ENCODE assay signal across 22 cellular contexts in genomic region chr13:40680659-40681323, GRCh38. TPM values are rescaled to one million over a fixed set of nuclear protein-coding genes. Genes with fewer than 3 reads are reported as not detected.
DNase-seq lines count a peak whose midpoint lies in the region; ATAC-seq, FAIRE-seq and TF ChIP-seq lines count a peak whose summit lies in the region.
"Had no signal": no experiment of that assay in that cellular context is flagged by ENCODE, and none has a peak within 500 bp of the region (broad histone marks: within the 10 kb centered on the region; RNA-seq: fewer than 3 reads in every experiment).

No MANE protein-coding gene starts in this region.

- peak overlapping the region; percentile 64; the same call in 1 of the 2 replicates for H2BK5ac ChIP-seq in H1 (ENCODE audit: low read depth, low read length)

- peak overlapping the region; percentile 68 for H4K5ac ChIP-seq in H1 (ENCODE audit: insufficient read length, low read depth, low read length)

- no peaks in the 10 kb centered on the region; the same call in 1 of the 2 replicates for H3F3A ChIP-seq in GM23338 (replicated peaks; ENCODE audit: low read depth)

- CTCF ChIA-PET in H1 (lab: Charles Lee; ENCODE audit: partially characterized antibody), result interaction anchor here (0.7 to 8.2 kb wide), 8 partner anchors 12 to 738 kb away, joined by 3 to 74 read pairs (median 3); no protein-coding TSS in a partner anchor

- H2BK12ac ChIP-seq in H1 (ENCODE audit: low read depth, low read length), result peak overlapping the region; percentile 93

- H3K9ac ChIP-seq in HUES6 (ENCODE audit: low read length) (peak overlapping the region; percentile 3), H1 (replicated peaks in 1 of 4; ENCODE audit: extremely low read depth in 1 of 4, low read depth in 3 of 4, low read length in 3 of 4) (no peak overlapping the region)
- H3K9ac ChIP-seq: BLaER1 treated with 17β-estradiol and CSF1 and Interleukin-3, amounts not matched to agents 10 nM and 100 nM had no signal

- H3K27me3 ChIP-seq in GM23338 (ENCODE audit: insufficient read depth) (no peaks in the 10 kb centered on the region), HUES6 (ENCODE audit: control insufficient read depth, insufficient read depth, low read length) (no peaks in the 10 kb centered on the region), H1 (replicated peaks in 1 of 4; ENCODE audit: control insufficient read depth in 3 of 4, extremely low read depth in 1 of 4, insufficient read depth in 3 of 4, low read length in 3 of 4) (no peaks in the 10 kb centered on the region)
- H3K27me3 ChIP-seq: BLaER1 treated with 17β-estradiol and CSF1 and Interleukin-3, amounts not matched to agents 10 nM and 100 nM; brain microvascular endothelial cell; dorsolateral prefrontal cortex; pancreas; right atrium auricular region had no signal

- no peak overlapping the region for H2AK5ac ChIP-seq in H1 (ENCODE audit: low read depth, low read length)

- H3K36me3 ChIP-seq in GM23338 (ENCODE audit: insufficient read depth), result no peaks in the 10 kb centered on the region
- H3K36me3 ChIP-seq in HUES6 (ENCODE audit: control insufficient read depth, insufficient read depth, low read length), result no peaks in the 10 kb centered on the region
- H3K36me3 ChIP-seq in H1 (ENCODE audit: control insufficient read depth in 2 of 4, insufficient read depth in 4 of 4, low read length in 3 of 4), result no peaks in the 10 kb centered on the region
- H3K36me3 ChIP-seq: BLaER1 treated with 17β-estradiol and CSF1 and Interleukin-3, amounts not matched to agents 10 nM and 100 nM; brain microvascular endothelial cell; pancreas; right atrium auricular region had no signal

- H3K18ac ChIP-seq in H1 (ENCODE audit: extremely low read depth, low read length), result peak overlapping the region; percentile 81; the same call in 1 of the 2 replicates

- H4K20me1 ChIP-seq in GM23338 (replicated peaks; ENCODE audit: insufficient read depth), result no peaks in the 10 kb centered on the region
- H4K20me1 ChIP-seq in H1 (replicated peaks in 1 of 2; ENCODE audit: control insufficient read depth in 1 of 2, insufficient read depth in 2 of 2, low read length in 2 of 2), result no peaks in the 10 kb centered on the region
- H4K20me1 ChIP-seq: BLaER1 treated with 17β-estradiol and CSF1 and Interleukin-3, amounts not matched to agents 10 nM and 100 nM had no signal

- H3K4me1 ChIP-seq in GM23338 (ENCODE audit: insufficient read depth) (peaks cover 25% of the 10 kb centered on the region), HUES6 (ENCODE audit: control insufficient read depth, insufficient read depth, low read length) (peaks cover 30% of the 10 kb centered on the region), H1 (replicated peaks in 1 of 4; ENCODE audit: control insufficient read depth in 3 of 4, insufficient read depth in 4 of 4, low read length in 3 of 4) (peaks cover 12 to 15% (median 14%) of the 10 kb centered on the region in 4 experiments)

- no peak overlapping the region for H4K8ac ChIP-seq in H1 (ENCODE audit: extremely low read depth, insufficient read depth, low read length)

- H3K23me2 ChIP-seq in H1 (ENCODE audit: low read depth, low read length), result peaks cover 3% of the 10 kb centered on the region

- DNase-seq in GM23338 (ENCODE audit: low spot score) (peak; percentile 78), H1 (ENCODE audit: low read depth in 1 of 2, low spot score in 2 of 2) (peak; percentile 68 to 85), islet precursor cell (peak; percentile 61)
- no peak for DNase-seq in activated T-cell treated with anti-CD3 and anti-CD28 coated beads, Interleukin-2, amount 50 U/mL, for 4 hours
- DNase-seq: activated CD4-positive, alpha-beta T cell treated with anti-CD3 and anti-CD28 coated beads for 48 hours; activated naive CD4-positive, alpha-beta T cell treated with anti-CD3 and anti-CD28 coated beads for 36 hours; activated T-cell treated with anti-CD3 and anti-CD28 coated beads, Interleukin-2, amount 50 U/mL, for 24 hours; brain microvascular endothelial cell; dorsolateral prefrontal cortex; GOT3; NCI-H1436 treated with DMSO at 0.1 percent for 48 hours; NCI-H526; nephron progenitor cell; pancreas had no signal

- peak overlapping the region; percentile 80 for H2BK120ac ChIP-seq in H1 (replicated peaks; ENCODE audit: low read depth, low read length)

- peak overlapping the region; percentile 77 for H2BK20ac ChIP-seq in H1 (ENCODE audit: low read length)

- H3K4me2 ChIP-seq in GM23338 (peak overlapping the region; percentile 75), H1 (ENCODE audit: insufficient read depth in 1 of 2, low read depth in 2 of 2, low read length in 2 of 2) (peak overlapping the region; percentile 66 to 88)

- no peaks in the 10 kb centered on the region for H3K79me1 ChIP-seq in H1 (ENCODE audit: low read depth, low read length)

- no peaks in the 10 kb centered on the region for H3K79me2 ChIP-seq in GM23338 (replicated peaks; ENCODE audit: insufficient read depth)
- H3K79me2 ChIP-seq in H1 (ENCODE audit: control insufficient read depth in 1 of 2, insufficient read depth in 2 of 2, low read length in 2 of 2), result no peaks in the 10 kb centered on the region

- peak in 1 of 2 experiments; percentile 91; a peak in 1 of 3 replicates for TF ChIP-seq EP300 in H1 (IDR thresholded peaks at IDR 0.05; ENCODE audit: borderline replicate concordance in 1 of 2, low read depth in 2 of 2, low read length in 2 of 2)

- no peak overlapping the region for H3K14ac ChIP-seq in H1 (ENCODE audit: insufficient read length)

- peaks cover 18% of the 10 kb centered on the region for H3K27me3 Mint-ChIP-seq in GM23338 (ENCODE audit: insufficient read depth, low read depth, poor library complexity)
- no peaks in the 10 kb centered on the region for H3K27me3 Mint-ChIP-seq in activated T-cell treated with anti-CD3 and anti-CD28 coated beads, Interleukin-2, amount 50 U/mL, for 4 hours (ENCODE audit: low read depth)
- H3K27me3 Mint-ChIP-seq: activated T-cell treated with anti-CD3 and anti-CD28 coated beads, Interleukin-2, amount 50 U/mL, for 24 hours; type B pancreatic cell had no signal

- 0 out of 3 replicates have a peak, but pooled peaks cover 5% of the 10 kb centered on the region for H3K36me3 Mint-ChIP-seq in GM23338 (ENCODE audit: low read depth)
- H3K36me3 Mint-ChIP-seq in activated T-cell treated with anti-CD3 and anti-CD28 coated beads, Interleukin-2, amount 50 U/mL, for 4 hours (ENCODE audit: insufficient read depth), result no peaks in the 10 kb centered on the region
- H3K36me3 Mint-ChIP-seq: type B pancreatic cell had no signal

- no peaks in the 10 kb centered on the region for H3K9me3 ChIP-seq in HUES6 (ENCODE audit: control insufficient read depth, insufficient read depth, low read depth, low read length)
- H3K9me3 ChIP-seq in H1 (ENCODE audit: insufficient read depth in 2 of 2, low read depth in 1 of 2, low read length in 1 of 2), result no peaks in the 10 kb centered on the region
- H3K9me3 ChIP-seq: BLaER1 treated with 17β-estradiol and CSF1 and Interleukin-3, amounts not matched to agents 10 nM and 100 nM; pancreas; right atrium auricular region had no signal

- H3K56ac ChIP-seq in H1 (replicated peaks; ENCODE audit: insufficient read length, low read depth, low read length), result peak overlapping the region; percentile 20

- POLR2A ChIA-PET in H1 (lab: Charles Lee; ENCODE audit: partially characterized antibody), result interaction anchor here (0.6 to 2.1 kb wide), 8 partner anchors 10 to 98 kb away, joined by 3 to 8 read pairs (median 4); no protein-coding TSS in a partner anchor

- TF ChIP-seq CTCF in GM23338 (conservative IDR thresholded peaks at IDR 0.05; ENCODE audit: low read depth in 2 of 2), result no peak
- no peak for TF ChIP-seq CTCF in H1 (IDR thresholded peaks at IDR 0.05; ENCODE audit: control extremely low read depth in 1 of 3, insufficient read depth in 1 of 3, low read depth in 1 of 3, low read length in 3 of 3)

- no peak overlapping the region; the same call in 1 of the 2 replicates for H2BK15ac ChIP-seq in H1 (ENCODE audit: low read length)

- 0 out of 3 replicates have a peak, but pooled peaks cover 5% of the 10 kb centered on the region for H3K9me3 Mint-ChIP-seq in GM23338
- H3K9me3 Mint-ChIP-seq in activated T-cell treated with anti-CD3 and anti-CD28 coated beads, Interleukin-2, amount 50 U/mL, for 4 hours, result no peaks in the 10 kb centered on the region
- H3K9me3 Mint-ChIP-seq: activated naive CD4-positive, alpha-beta T cell treated with anti-CD3 and anti-CD28 coated beads for 36 hours; activated T-cell treated with anti-CD3 and anti-CD28 coated beads, Interleukin-2, amount 50 U/mL, for 24 hours; nephron progenitor cell; T-helper 2 cell treated with Interferon-gamma antibody and Interleukin-4, amounts not matched to agents 5 μg/mL and 100 μg/mL, for 36 hours had no signal

- H3K27ac Mint-ChIP-seq in GM23338, result peak overlapping the region; percentile 92
- H3K27ac Mint-ChIP-seq: activated naive CD4-positive, alpha-beta T cell treated with anti-CD3 and anti-CD28 coated beads for 36 hours; activated T-cell treated with anti-CD3 and anti-CD28 coated beads, Interleukin-2, amount 50 U/mL, for 24 hours; nephron progenitor cell; T-helper 2 cell treated with Interferon-gamma antibody and Interleukin-4, amounts not matched to agents 5 μg/mL and 100 μg/mL, for 36 hours; type B pancreatic cell had no signal

- H3K4me1 Mint-ChIP-seq in GM23338, result peaks cover 35% of the 10 kb centered on the region
- H3K4me1 Mint-ChIP-seq in activated T-cell treated with anti-CD3 and anti-CD28 coated beads, Interleukin-2, amount 50 U/mL, for 4 hours (ENCODE audit: low read depth), result peaks cover 12% of the 10 kb centered on the region

- TF ChIP-seq RAD21 in H1 (IDR thresholded peaks at IDR 0.05 in 1 of 2, conservative IDR thresholded peaks at IDR 0.05 in 1 of 2; ENCODE audit: low read depth in 2 of 2, low read length in 2 of 2), result no peak; a peak in 1 of 4 replicates

- H3K4me3 ChIP-seq in GM23338 (peak overlapping the region; percentile 43), HUES6 (ENCODE audit: low read depth, low read length) (peak overlapping the region; percentile 40), H1 (ENCODE audit: extremely low read depth in 1 of 4, insufficient read depth in 2 of 4, low read depth in 3 of 4, low read length in 4 of 4) (peak overlapping the region; percentile 2 to 38 (median 26); a peak in 7 of 8 replicates)
- H3K4me3 ChIP-seq: BLaER1 treated with 17β-estradiol and CSF1 and Interleukin-3, amounts not matched to agents 10 nM and 100 nM; dorsolateral prefrontal cortex; pancreas; right atrium auricular region had no signal

- 3% methylated on average over 7 of the region's 7 CpGs; no CpG with 5 or more reads in 1 of the 2 experiments for WGBS in H1 (ENCODE audit: extremely low coverage in 1 of 2, insufficient coverage in 1 of 2, insufficient read length in 1 of 2, insufficient replicate concordance in 2 of 2, low coverage in 1 of 2, low lambda C conversion rate in 2 of 2, missing lambda C conversion rate in 1 of 2), 2 experiments

- TF ChIP-seq POLR2A in H1 (IDR thresholded peaks at IDR 0.05; ENCODE audit: control extremely low read depth in 1 of 2, low read depth in 2 of 2, low read length in 2 of 2), result no peak; a peak in 1 of 3 replicates

- H3K23ac ChIP-seq in H1 (ENCODE audit: insufficient read length), result no peak overlapping the region

- H3K4ac ChIP-seq in H1 (replicated peaks; ENCODE audit: insufficient read length, low read depth, low read length), result peak overlapping the region; percentile 69

- peak; percentile 83 for ATAC-seq in GM23338
- no peak for ATAC-seq in HG02571 (IDR thresholded peaks at IDR 0.05; ENCODE audit: unreplicated experiment)
- ATAC-seq in HG02884 (IDR thresholded peaks at IDR 0.05; ENCODE audit: unreplicated experiment), result no peak
- ATAC-seq in activated T-cell treated with anti-CD3 and anti-CD28 coated beads, Interleukin-2, amount 50 U/mL, for 4 hours, result no peak

- H3K4me3 Mint-ChIP-seq in GM23338, result peak overlapping the region; percentile 57
- H3K4me3 Mint-ChIP-seq in activated T-cell treated with anti-CD3 and anti-CD28 coated beads, Interleukin-2, amount 50 U/mL, for 4 hours, result no peak overlapping the region
- H3K4me3 Mint-ChIP-seq: activated naive CD4-positive, alpha-beta T cell treated with anti-CD3 and anti-CD28 coated beads for 36 hours; activated T-cell treated with anti-CD3 and anti-CD28 coated beads, Interleukin-2, amount 50 U/mL, for 24 hours; nephron progenitor cell; T-helper 2 cell treated with Interferon-gamma antibody and Interleukin-4, amounts not matched to agents 5 μg/mL and 100 μg/mL, for 36 hours; type B pancreatic cell had no signal

- H4K91ac ChIP-seq in H1 (replicated peaks; ENCODE audit: insufficient read length, low read length), result peak overlapping the region; percentile 56

- H3K27ac ChIP-seq in GM23338 (ENCODE audit: low read depth), result peak overlapping the region; percentile 91
- H3K27ac ChIP-seq in HUES6 (ENCODE audit: low read depth, low read length), result peak overlapping the region; percentile 59; the same call in 1 of the 2 replicates
- 0 out of 2 replicates have a peak overlapping the region, but pooled peaks have one; percentile 22 for H3K27ac ChIP-seq in H1 (ENCODE audit: low read depth, low read length)
- H3K27ac ChIP-seq: BLaER1 treated with 17β-estradiol and CSF1 and Interleukin-3, amounts not matched to agents 10 nM and 100 nM; brain microvascular endothelial cell; dorsolateral prefrontal cortex; pancreas; right atrium auricular region; VCaP had no signal

- FAIRE-seq in H1 (lab: Jason Lieb, UNC), result peak; percentile 90
- FAIRE-seq: pancreas had no signal

- no peak overlapping the region for H2AFZ ChIP-seq in GM23338
- H2AFZ ChIP-seq in H1 (ENCODE audit: low read length), result no peak overlapping the region

- H3K9me2 ChIP-seq in GM23338 (ENCODE audit: insufficient read depth), result no peaks in the 10 kb centered on the region

RNA-seq across cellular contexts. Expression of gene FOXO1, which starts 14.3 kb away (rescaled TPM):
- total RNA-seq in GM23338 (2014; rRNA removed; shearing (Covaris generic)), result 66.2 and 68.0 TPM in 2 replicates
- polyA plus RNA-seq in GM23338 (2016; fragmentation: Nextera tagmentation; extraction: Ambion mirVana), result 32.1 and 32.4 TPM in 2 replicates
- total RNA-seq in H1 (2021; fragmentation: NEBNext Ultra II Directional; extraction: Animal tissue kit (Norgen Biotek cat#: 25700)), result 56.1 and 56.9 TPM in 2 replicates
- 35.3 and 36.5 TPM in 2 replicates for polyA plus RNA-seq in H1 (2011; rRNA removed)
- polyA plus RNA-seq in H1 (2011; cell fraction: cytosol; rRNA removed), result 19.0 TPM
- 33.2 TPM for polyA plus RNA-seq in H1 (2011; cell fraction: nucleus; rRNA removed)
- 27.6 to 34.4 TPM (median 33.7 TPM) in 4 replicates for polyA plus RNA-seq in H1 (2012, experiment 1 of 2)
- polyA plus RNA-seq in H1 (2012, experiment 2 of 2), result 5.8 TPM
- polyA plus RNA-seq in H1 (2013, experiment 1 of 2), result 19.9 TPM
- 18.7 TPM for polyA plus RNA-seq in H1 (2013, experiment 2 of 2)
- 112 and 122 TPM in 2 replicates for polyA minus RNA-seq in H1 (2011; rRNA and poly(A)+ RNA removed)
- polyA minus RNA-seq in H1 (2011; cell fraction: cytosol; rRNA and poly(A)+ RNA removed), result 50.3 TPM
- polyA minus RNA-seq in H1 (2011; cell fraction: nucleus; rRNA and poly(A)+ RNA removed), result 66.2 TPM
- total RNA-seq in activated T-cell treated with anti-CD3 and anti-CD28 coated beads, Interleukin-2, amount 50 U/mL, for 4 hours, result 10 to 100 TPM; 61.1 to 64.0 (median 62.7) TPM

Comparison
In these comparisons a context has a peak if more than half of its experiments do, and no peak if none do; other contexts are left out.
1. H3K27ac ChIP-seq: peak in every context shown above with its lines; median percentile 91 in GM23338; 59 in HUES6; 22 in H1.